19 cellular contexts compared by ENCODE assay signal in the genomic region with DNA sequence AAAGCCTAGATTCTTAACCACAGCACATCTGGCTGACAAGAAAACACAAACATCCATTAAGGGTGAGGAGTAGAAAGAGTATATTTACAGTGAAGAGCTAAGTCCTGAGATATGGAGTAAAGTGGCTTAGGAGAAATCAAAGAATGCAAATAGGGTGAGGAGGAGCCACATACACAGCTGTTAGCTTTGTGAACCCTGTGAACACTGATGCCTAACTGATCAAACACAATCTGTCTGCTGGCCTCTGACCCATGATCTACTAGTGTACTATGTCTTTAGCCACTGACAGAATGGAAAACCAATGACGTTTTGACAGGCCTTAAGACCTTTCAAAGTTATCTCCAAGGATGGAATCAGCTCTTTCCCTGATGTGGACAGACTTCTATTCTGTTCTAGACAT.
"Had no signal": no experiment of that assay in that cellular context is flagged by ENCODE, and none has a peak within 500 bp of the region (broad histone marks: within the 10 kb centered on the region; RNA-seq: fewer than 3 reads in every experiment).

No MANE protein-coding gene starts in this region.

- ATAC-seq: gastrocnemius medialis; heart right ventricle; left lung; sciatic nerve; stimulated activated naive CD8-positive, alpha-beta T cell treated with anti-CD3 and anti-CD28 coated beads, Interleukin-15, Interleukin-2, amounts not matched to agents 100 U/mL and 50 U/mL, for 24 hours; upper lobe of right lung had no signal

- DNase-seq: activated CD4-positive, alpha-beta T cell treated with anti-CD3 and anti-CD28 coated beads, Interleukin-2, amount 10 ng/mL, durations not matched to agents 24 days and 14 days; activated effector memory CD4-positive, alpha-beta T cell treated with anti-CD3 and anti-CD28 coated beads, Interleukin-2, amount 50 U/mL, for 16 hours; activated T-cell treated with anti-CD3 and anti-CD28 coated beads, Interleukin-2, amount 50 U/mL, for 24 hours; cortex of kidney; effector memory CD4-positive, alpha-beta T cell; gastrocnemius medialis; heart right ventricle; left lung; occipital lobe; stimulated activated CD4-positive, alpha-beta T cell treated with anti-CD3 and anti-CD28 coated beads, Interleukin-2, amount 100 ng/mL, for 24 hours; stimulated activated naive CD8-positive, alpha-beta T cell treated with anti-CD3 and anti-CD28 coated beads, Interleukin-15, Interleukin-2, amounts not matched to agents 100 U/mL and 50 U/mL, for 24 hours; T-helper 9 cell; upper lobe of right lung had no signal

- H3K27ac Mint-ChIP-seq: activated T-cell treated with anti-CD3 and anti-CD28 coated beads, Interleukin-2, amount 50 U/mL, for 24 hours; memory B cell; nephron had no signal

- FAIRE-seq: islet of Langerhans had no signal

- H3K4me3 Mint-ChIP-seq: activated CD4-positive, alpha-beta T cell treated with anti-CD3 and anti-CD28 coated beads, Interleukin-2, amount 10 ng/mL, durations not matched to agents 24 days and 14 days; activated T-cell treated with anti-CD3 and anti-CD28 coated beads, Interleukin-2, amount 50 U/mL, for 24 hours; memory B cell; nephron had no signal

- H3K9me3 Mint-ChIP-seq: activated T-cell treated with anti-CD3 and anti-CD28 coated beads, Interleukin-2, amount 50 U/mL, for 24 hours; memory B cell had no signal

- H3K27me3 Mint-ChIP-seq: activated CD4-positive, alpha-beta T cell treated with anti-CD3 and anti-CD28 coated beads, Interleukin-2, amount 10 ng/mL, durations not matched to agents 24 days and 14 days; activated T-cell treated with anti-CD3 and anti-CD28 coated beads, Interleukin-2, amount 50 U/mL, for 24 hours; memory B cell had no signal

- H3K27ac ChIP-seq: cardiac muscle cell, left lung, prostate gland, upper lobe of right lung had no signal
